Comparison of ENCODE assay signal across 8 cellular contexts in genomic region chr1:224852901-224853568, GRCh38.
A peak's percentile ranks its signal among the peaks of the same experiment; 100 is the strongest.
DNase-seq lines count a peak whose midpoint lies in the region; ATAC-seq, FAIRE-seq and TF ChIP-seq lines count a peak whose summit lies in the region.

No MANE protein-coding gene starts in this region.

- no peak for DNase-seq in GM12891 (ENCODE audit: insufficient read length, low spot score)
- DNase-seq in NCI-H524 (lab: John Stamatoyannopoulos, UW) = peak; percentile 3 to 49
- peak; percentile 78 to 80 for DNase-seq in cardiac fibroblast (ENCODE audit: low read depth in 2 of 2)
- DNase-seq in lung microvascular endothelial cell (ENCODE audit: low read depth in 2 of 2) = peak; percentile 71 to 74
- DNase-seq in activated T-cell treated with anti-CD3 and anti-CD28 coated beads, Interleukin-2, amount 50 U/mL, for 72 hours = no peak

- ATAC-seq in GM18511 (IDR thresholded peaks at IDR 0.05; ENCODE audit: unreplicated experiment) (no peak), GM18873 (IDR thresholded peaks at IDR 0.05; ENCODE audit: low FRiP score, unreplicated experiment) (no peak)
- ATAC-seq in activated T-cell treated with anti-CD3 and anti-CD28 coated beads, Interleukin-2, amount 50 U/mL, for 72 hours (replicated peaks in 1 of 2) = no peak

- TF ChIP-seq CTCF in cardiac fibroblast (IDR thresholded peaks at IDR 0.05; ENCODE audit: low read depth, low read length) = peak; percentile 71

- FAIRE-seq in A204.1 (lab: Jason Lieb, UNC) = peak; percentile 37
- FAIRE-seq in GM12891 (lab: Jason Lieb, UNC) = peak; percentile 86

- H3K4me3 ChIP-seq in cardiac fibroblast (replicated peaks in 1 of 2; ENCODE audit: low read depth in 2 of 2, low read length in 2 of 2) = no peak overlapping the region

- TF ChIP-seq POLR2A in GM12891 (IDR thresholded peaks at IDR 0.05; ENCODE audit: low read depth, low read length) = no peak

- no peaks in the 10 kb centered on the region for H3K9me3 Mint-ChIP-seq in activated T-cell treated with anti-CD3 and anti-CD28 coated beads, Interleukin-2, amount 50 U/mL, for 72 hours

- no peaks in the 10 kb centered on the region for H3K4me1 Mint-ChIP-seq in activated T-cell treated with anti-CD3 and anti-CD28 coated beads, Interleukin-2, amount 50 U/mL, for 72 hours (ENCODE audit: low read depth)

- no peak overlapping the region for H3K27ac Mint-ChIP-seq in activated T-cell treated with anti-CD3 and anti-CD28 coated beads, Interleukin-2, amount 50 U/mL, for 72 hours

- H3K4me3 Mint-ChIP-seq in activated T-cell treated with anti-CD3 and anti-CD28 coated beads, Interleukin-2, amount 50 U/mL, for 72 hours = no peak overlapping the region

- H3K27me3 Mint-ChIP-seq in activated T-cell treated with anti-CD3 and anti-CD28 coated beads, Interleukin-2, amount 50 U/mL, for 72 hours (ENCODE audit: low read depth) = peaks cover 11% of the 10 kb centered on the region

- no peaks in the 10 kb centered on the region for H3K36me3 Mint-ChIP-seq in activated T-cell treated with anti-CD3 and anti-CD28 coated beads, Interleukin-2, amount 50 U/mL, for 72 hours (ENCODE audit: insufficient read depth in 2 of 2)

TF ChIP-seq in GM12891, 5 proteins besides CTCF, POLR2A, EP300 and RAD21:
- TF ChIP-seq PAX5 (IDR thresholded peaks at IDR 0.05; ENCODE audit: insufficient read depth, low read length, severe bottlenecking) = no peak
- TF ChIP-seq SPI1 (IDR thresholded peaks at IDR 0.05; ENCODE audit: low read depth, low read length) = no peak
- no peak for TF ChIP-seq TAF1 (IDR thresholded peaks at IDR 0.05; ENCODE audit: low read depth, low read length)
- no peak for TF ChIP-seq POU2F2 (IDR thresholded peaks at IDR 0.05; ENCODE audit: low read depth, low read length)
- TF ChIP-seq POLR2AphosphoS5 (IDR thresholded peaks at IDR 0.05; ENCODE audit: low read depth, low read length) = no peak

Comparison
In these comparisons a context has a peak if more than half of its experiments do, and no peak if none do; other contexts are left out.
1. DNase-seq: peak in NCI-H524 (2 of 2), cardiac fibroblast (2 of 2) and lung microvascular endothelial cell (2 of 2); none in GM12891 (single experiment) and activated T-cell treated with anti-CD3 and anti-CD28 coated beads, Interleukin-2, amount 50 U/mL, for 72 hours (0 of 2).